1 cellular context compared by ENCODE assay signal in the genomic region with DNA sequence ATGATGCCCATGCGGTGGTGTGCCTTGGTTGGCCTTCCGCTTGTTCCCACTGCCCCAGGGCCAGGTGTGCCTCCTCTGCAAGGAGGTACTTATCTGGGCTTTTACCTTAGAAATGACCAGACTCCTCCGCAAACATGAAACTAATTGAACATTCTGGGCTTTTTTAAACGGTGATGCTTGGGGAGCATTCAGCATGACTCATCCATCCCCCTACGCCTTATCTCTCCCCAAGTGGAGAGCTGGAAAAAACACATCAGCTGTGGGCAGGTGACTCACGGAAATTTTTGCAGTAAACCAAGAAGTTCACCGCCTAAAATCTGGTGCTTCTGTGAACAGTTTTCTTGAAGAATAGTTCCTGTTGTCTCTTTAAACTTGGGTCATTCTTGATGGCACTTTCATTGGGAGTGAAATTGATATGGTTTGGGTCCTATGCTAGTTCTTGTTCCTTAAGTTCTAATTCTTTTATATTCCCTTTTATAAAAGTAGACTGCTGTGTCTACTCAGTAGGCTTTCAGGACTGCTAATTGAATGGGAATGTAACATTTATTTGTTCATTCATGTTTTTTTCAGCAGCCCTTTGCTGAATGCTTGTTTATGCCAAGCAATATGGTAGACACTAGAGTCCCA.
TF ChIP-seq lines count a peak whose summit lies in the region.

No MANE protein-coding gene starts in this region.

TF ChIP-seq in K562, 482 proteins besides CTCF, POLR2A, EP300 and RAD21 (continued from another document and continues in another):
- TF ChIP-seq, protein P1, sequence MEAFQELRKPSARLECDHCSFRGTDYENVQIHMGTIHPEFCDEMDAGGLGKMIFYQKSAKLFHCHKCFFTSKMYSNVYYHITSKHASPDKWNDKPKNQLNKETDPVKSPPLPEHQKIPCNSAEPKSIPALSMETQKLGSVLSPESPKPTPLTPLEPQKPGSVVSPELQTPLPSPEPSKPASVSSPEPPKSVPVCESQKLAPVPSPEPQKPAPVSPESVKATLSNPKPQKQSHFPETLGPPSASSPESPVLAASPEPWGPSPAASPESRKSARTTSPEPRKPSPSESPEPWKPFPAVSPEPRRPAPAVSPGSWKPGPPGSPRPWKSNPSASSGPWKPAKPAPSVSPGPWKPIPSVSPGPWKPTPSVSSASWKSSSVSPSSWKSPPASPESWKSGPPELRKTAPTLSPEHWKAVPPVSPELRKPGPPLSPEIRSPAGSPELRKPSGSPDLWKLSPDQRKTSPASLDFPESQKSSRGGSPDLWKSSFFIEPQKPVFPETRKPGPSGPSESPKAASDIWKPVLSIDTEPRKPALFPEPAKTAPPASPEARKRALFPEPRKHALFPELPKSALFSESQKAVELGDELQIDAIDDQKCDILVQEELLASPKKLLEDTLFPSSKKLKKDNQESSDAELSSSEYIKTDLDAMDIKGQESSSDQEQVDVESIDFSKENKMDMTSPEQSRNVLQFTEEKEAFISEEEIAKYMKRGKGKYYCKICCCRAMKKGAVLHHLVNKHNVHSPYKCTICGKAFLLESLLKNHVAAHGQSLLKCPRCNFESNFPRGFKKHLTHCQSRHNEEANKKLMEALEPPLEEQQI (IDR thresholded peaks at IDR 0.05) = no peak
- TF ChIP-seq SREBF1 (IDR thresholded peaks at IDR 0.05; ENCODE audit: borderline replicate concordance, low read depth, low read length) (no peak), ZNF124 (CRISPR knock-in tag; IDR thresholded peaks at IDR 0.05) (no peak), TGIF2 (CRISPR knock-in tag; IDR thresholded peaks at IDR 0.05) (no peak), DDX20 (tag; IDR thresholded peaks at IDR 0.05; ENCODE audit: low read depth) (no peak), TAF9B (IDR thresholded peaks at IDR 0.05; ENCODE audit: partially characterized antibody) (peak; percentile 68), ZNF184 (CRISPR knock-in tag; IDR thresholded peaks at IDR 0.05) (no peak), ATF7 (IDR thresholded peaks at IDR 0.05) (peak; percentile 86), MTA3 (IDR thresholded peaks at IDR 0.05; ENCODE audit: borderline replicate concordance) (no peak), SMARCB1 (IDR thresholded peaks at IDR 0.05; ENCODE audit: insufficient read length, low read depth) (no peak), HNRNPLL (IDR thresholded peaks at IDR 0.05; ENCODE audit: low read depth, low read length, poor library complexity, severe bottlenecking) (no peak), TBL1XR1 (IDR thresholded peaks at IDR 0.05; ENCODE audit: low read length in 2 of 2) (peak in 1 of 2 experiments; percentile 71; a peak in 2 of 4 replicates), TOE1 (IDR thresholded peaks at IDR 0.05; ENCODE audit: borderline replicate concordance) (no peak), TOE1 (CRISPR knock-in tag; IDR thresholded peaks at IDR 0.05; ENCODE audit: borderline replicate concordance, low read depth) (no peak), ARID1B (IDR thresholded peaks at IDR 0.05) (peak; percentile 95), MTA2 (IDR thresholded peaks at IDR 0.05; ENCODE audit: low read depth) (peak; percentile 44; the same call in 1 of the 2 replicates), MAFK (IDR thresholded peaks at IDR 0.05; ENCODE audit: low read length) (peak; percentile 38; the same call in 1 of the 2 replicates), TEAD1 (CRISPR knock-in tag; IDR thresholded peaks at IDR 0.05) (peak; percentile 23 to 63; a peak in 1 of 4 replicates), HMG20A (CRISPR knock-in tag; conservative IDR thresholded peaks at IDR 0.05) (no peak), BHLHE40 (IDR thresholded peaks at IDR 0.05; ENCODE audit: low read length) (peak; percentile 80; the same call in 1 of the 2 replicates), CHD1 (IDR thresholded peaks at IDR 0.05; ENCODE audit: low read length) (no peak), NFATC3 (IDR thresholded peaks at IDR 0.05) (peak; percentile 97), EGR1 (conservative IDR thresholded peaks at IDR 0.05) (peak; percentile 66), ZNF232 (CRISPR knock-in tag; IDR thresholded peaks at IDR 0.05) (no peak), ESRRB (CRISPR knock-in tag; IDR thresholded peaks at IDR 0.05; ENCODE audit: borderline replicate concordance) (no peak), ZNF384 (IDR thresholded peaks at IDR 0.05; ENCODE audit: low read depth, low read length) (peak; percentile 76), ARID2 (IDR thresholded peaks at IDR 0.05) (no peak), PTRF (tag; IDR thresholded peaks at IDR 0.05) (no peak), PTTG1 (tag; IDR thresholded peaks at IDR 0.05; ENCODE audit: low read depth) (no peak), CREM (IDR thresholded peaks at IDR 0.05; ENCODE audit: low read depth) (peak; percentile 66), FOXK2 (conservative IDR thresholded peaks at IDR 0.05 in 1 of 2, IDR thresholded peaks at IDR 0.05 in 1 of 2; ENCODE audit: low read depth in 2 of 2) (no peak), RBBP5 (IDR thresholded peaks at IDR 0.05; ENCODE audit: borderline replicate concordance, insufficient read depth, low read length, poor library complexity, severe bottlenecking) (no peak), ZNF133 (CRISPR knock-in tag; IDR thresholded peaks at IDR 0.05) (no peak), NR2F6 (CRISPR knock-in tag; IDR thresholded peaks at IDR 0.05) (no peak), KLF10 (CRISPR knock-in tag; IDR thresholded peaks at IDR 0.05) (no peak), RBFOX2 (IDR thresholded peaks at IDR 0.05; ENCODE audit: low read depth, low read length) (no peak), ZKSCAN1 (IDR thresholded peaks at IDR 0.05; ENCODE audit: low read depth, low read length) (no peak), TRIM24 (IDR thresholded peaks at IDR 0.05) (peak; percentile 45 to 60; a peak in 2 of 4 replicates), GABPA (tag; conservative IDR thresholded peaks at IDR 0.05; ENCODE audit: low read depth) (0 out of 2 replicates have a peak, but pooled peaks have one; percentile 18), JUN (IDR thresholded peaks at IDR 0.05; ENCODE audit: borderline replicate concordance, low read depth, low read length) (peak; percentile 100), JUN (CRISPR knock-in tag; IDR thresholded peaks at IDR 0.05; ENCODE audit: borderline replicate concordance) (no peak; the same call in 1 of the 2 replicates)
- TF ChIP-seq, protein P2, sequence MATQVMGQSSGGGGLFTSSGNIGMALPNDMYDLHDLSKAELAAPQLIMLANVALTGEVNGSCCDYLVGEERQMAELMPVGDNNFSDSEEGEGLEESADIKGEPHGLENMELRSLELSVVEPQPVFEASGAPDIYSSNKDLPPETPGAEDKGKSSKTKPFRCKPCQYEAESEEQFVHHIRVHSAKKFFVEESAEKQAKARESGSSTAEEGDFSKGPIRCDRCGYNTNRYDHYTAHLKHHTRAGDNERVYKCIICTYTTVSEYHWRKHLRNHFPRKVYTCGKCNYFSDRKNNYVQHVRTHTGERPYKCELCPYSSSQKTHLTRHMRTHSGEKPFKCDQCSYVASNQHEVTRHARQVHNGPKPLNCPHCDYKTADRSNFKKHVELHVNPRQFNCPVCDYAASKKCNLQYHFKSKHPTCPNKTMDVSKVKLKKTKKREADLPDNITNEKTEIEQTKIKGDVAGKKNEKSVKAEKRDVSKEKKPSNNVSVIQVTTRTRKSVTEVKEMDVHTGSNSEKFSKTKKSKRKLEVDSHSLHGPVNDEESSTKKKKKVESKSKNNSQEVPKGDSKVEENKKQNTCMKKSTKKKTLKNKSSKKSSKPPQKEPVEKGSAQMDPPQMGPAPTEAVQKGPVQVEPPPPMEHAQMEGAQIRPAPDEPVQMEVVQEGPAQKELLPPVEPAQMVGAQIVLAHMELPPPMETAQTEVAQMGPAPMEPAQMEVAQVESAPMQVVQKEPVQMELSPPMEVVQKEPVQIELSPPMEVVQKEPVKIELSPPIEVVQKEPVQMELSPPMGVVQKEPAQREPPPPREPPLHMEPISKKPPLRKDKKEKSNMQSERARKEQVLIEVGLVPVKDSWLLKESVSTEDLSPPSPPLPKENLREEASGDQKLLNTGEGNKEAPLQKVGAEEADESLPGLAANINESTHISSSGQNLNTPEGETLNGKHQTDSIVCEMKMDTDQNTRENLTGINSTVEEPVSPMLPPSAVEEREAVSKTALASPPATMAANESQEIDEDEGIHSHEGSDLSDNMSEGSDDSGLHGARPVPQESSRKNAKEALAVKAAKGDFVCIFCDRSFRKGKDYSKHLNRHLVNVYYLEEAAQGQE (CRISPR knock-in tag; IDR thresholded peaks at IDR 0.05; ENCODE audit: low read depth) = no peak
- TF ChIP-seq, protein P3, sequence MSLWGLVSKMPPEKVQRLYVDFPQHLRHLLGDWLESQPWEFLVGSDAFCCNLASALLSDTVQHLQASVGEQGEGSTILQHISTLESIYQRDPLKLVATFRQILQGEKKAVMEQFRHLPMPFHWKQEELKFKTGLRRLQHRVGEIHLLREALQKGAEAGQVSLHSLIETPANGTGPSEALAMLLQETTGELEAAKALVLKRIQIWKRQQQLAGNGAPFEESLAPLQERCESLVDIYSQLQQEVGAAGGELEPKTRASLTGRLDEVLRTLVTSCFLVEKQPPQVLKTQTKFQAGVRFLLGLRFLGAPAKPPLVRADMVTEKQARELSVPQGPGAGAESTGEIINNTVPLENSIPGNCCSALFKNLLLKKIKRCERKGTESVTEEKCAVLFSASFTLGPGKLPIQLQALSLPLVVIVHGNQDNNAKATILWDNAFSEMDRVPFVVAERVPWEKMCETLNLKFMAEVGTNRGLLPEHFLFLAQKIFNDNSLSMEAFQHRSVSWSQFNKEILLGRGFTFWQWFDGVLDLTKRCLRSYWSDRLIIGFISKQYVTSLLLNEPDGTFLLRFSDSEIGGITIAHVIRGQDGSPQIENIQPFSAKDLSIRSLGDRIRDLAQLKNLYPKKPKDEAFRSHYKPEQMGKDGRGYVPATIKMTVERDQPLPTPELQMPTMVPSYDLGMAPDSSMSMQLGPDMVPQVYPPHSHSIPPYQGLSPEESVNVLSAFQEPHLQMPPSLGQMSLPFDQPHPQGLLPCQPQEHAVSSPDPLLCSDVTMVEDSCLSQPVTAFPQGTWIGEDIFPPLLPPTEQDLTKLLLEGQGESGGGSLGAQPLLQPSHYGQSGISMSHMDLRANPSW (CRISPR knock-in tag; IDR thresholded peaks at IDR 0.05) = no peak
- TF ChIP-seq, protein P4, sequence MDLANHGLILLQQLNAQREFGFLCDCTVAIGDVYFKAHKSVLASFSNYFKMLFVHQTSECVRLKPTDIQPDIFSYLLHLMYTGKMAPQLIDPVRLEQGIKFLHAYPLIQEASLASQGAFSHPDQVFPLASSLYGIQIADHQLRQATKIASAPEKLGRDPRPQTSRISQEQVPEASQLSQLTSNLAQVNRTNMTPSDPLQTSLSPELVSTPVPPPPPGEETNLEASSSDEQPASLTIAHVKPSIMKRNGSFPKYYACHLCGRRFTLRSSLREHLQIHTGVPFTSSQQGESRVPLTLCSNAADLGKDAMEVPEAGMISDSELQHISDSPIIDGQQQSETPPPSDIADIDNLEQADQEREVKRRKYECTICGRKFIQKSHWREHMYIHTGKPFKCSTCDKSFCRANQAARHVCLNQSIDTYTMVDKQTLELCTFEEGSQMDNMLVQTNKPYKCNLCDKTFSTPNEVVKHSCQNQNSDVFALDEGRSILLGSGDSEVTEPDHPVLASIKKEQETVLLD (IDR thresholded peaks at IDR 0.05) = peak; percentile 35; the same call in 1 of the 2 replicates
- TF ChIP-seq, protein P5, sequence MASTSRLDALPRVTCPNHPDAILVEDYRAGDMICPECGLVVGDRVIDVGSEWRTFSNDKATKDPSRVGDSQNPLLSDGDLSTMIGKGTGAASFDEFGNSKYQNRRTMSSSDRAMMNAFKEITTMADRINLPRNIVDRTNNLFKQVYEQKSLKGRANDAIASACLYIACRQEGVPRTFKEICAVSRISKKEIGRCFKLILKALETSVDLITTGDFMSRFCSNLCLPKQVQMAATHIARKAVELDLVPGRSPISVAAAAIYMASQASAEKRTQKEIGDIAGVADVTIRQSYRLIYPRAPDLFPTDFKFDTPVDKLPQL (IDR thresholded peaks at IDR 0.05; ENCODE audit: extremely low read depth, insufficient read length) = no peak
- TF ChIP-seq, protein P6, sequence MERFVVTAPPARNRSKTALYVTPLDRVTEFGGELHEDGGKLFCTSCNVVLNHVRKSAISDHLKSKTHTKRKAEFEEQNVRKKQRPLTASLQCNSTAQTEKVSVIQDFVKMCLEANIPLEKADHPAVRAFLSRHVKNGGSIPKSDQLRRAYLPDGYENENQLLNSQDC (CRISPR knock-in tag; IDR thresholded peaks at IDR 0.05) = no peak
- TF ChIP-seq, protein P7, sequence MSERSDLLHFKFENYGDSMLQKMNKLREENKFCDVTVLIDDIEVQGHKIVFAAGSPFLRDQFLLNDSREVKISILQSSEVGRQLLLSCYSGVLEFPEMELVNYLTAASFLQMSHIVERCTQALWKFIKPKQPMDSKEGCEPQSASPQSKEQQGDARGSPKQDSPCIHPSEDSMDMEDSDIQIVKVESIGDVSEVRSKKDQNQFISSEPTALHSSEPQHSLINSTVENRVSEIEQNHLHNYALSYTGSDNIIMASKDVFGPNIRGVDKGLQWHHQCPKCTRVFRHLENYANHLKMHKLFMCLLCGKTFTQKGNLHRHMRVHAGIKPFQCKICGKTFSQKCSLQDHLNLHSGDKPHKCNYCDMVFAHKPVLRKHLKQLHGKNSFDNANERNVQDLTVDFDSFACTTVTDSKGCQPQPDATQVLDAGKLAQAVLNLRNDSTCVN (CRISPR knock-in tag; IDR thresholded peaks at IDR 0.05) = no peak
- TF ChIP-seq, protein P8, sequence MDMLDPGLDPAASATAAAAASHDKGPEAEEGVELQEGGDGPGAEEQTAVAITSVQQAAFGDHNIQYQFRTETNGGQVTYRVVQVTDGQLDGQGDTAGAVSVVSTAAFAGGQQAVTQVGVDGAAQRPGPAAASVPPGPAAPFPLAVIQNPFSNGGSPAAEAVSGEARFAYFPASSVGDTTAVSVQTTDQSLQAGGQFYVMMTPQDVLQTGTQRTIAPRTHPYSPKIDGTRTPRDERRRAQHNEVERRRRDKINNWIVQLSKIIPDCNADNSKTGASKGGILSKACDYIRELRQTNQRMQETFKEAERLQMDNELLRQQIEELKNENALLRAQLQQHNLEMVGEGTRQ (CRISPR knock-in tag; IDR thresholded peaks at IDR 0.05) = peak; percentile 22; the same call in 1 of the 2 replicates
- TF ChIP-seq, protein P9, sequence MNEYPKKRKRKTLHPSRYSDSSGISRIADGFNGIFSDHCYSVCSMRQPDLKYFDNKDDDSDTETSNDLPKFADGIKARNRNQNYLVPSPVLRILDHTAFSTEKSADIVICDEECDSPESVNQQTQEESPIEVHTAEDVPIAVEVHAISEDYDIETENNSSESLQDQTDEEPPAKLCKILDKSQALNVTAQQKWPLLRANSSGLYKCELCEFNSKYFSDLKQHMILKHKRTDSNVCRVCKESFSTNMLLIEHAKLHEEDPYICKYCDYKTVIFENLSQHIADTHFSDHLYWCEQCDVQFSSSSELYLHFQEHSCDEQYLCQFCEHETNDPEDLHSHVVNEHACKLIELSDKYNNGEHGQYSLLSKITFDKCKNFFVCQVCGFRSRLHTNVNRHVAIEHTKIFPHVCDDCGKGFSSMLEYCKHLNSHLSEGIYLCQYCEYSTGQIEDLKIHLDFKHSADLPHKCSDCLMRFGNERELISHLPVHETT (CRISPR knock-in tag; conservative IDR thresholded peaks at IDR 0.05 in 1 of 2, IDR thresholded peaks at IDR 0.05 in 1 of 2) = no peak
- TF ChIP-seq, protein P10, sequence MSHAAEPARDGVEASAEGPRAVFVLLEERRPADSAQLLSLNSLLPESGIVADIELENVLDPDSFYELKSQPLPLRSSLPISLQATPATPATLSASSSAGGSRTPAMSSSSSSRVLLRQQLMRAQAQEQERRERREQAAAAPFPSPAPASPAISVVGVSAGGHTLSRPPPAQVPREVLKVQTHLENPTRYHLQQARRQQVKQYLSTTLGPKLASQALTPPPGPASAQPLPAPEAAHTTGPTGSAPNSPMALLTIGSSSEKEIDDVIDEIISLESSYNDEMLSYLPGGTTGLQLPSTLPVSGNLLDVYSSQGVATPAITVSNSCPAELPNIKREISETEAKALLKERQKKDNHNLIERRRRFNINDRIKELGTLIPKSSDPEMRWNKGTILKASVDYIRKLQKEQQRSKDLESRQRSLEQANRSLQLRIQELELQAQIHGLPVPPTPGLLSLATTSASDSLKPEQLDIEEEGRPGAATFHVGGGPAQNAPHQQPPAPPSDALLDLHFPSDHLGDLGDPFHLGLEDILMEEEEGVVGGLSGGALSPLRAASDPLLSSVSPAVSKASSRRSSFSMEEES (CRISPR knock-in tag; IDR thresholded peaks at IDR 0.05) = no peak
